ENCODE assay signal across 1 cellular context in genomic region chr22:38506118-38506962, GRCh38.
TF ChIP-seq lines count a peak whose summit lies in the region.

Gene DDX17 (minus strand): TSS chr22:38506311.

TF ChIP-seq in HepG2, 621 proteins besides CTCF, POLR2A, EP300 and RAD21 (continued from another document and continues in another):
- TF ChIP-seq BORCS8-MEF2B (CRISPR knock-in tag; IDR thresholded peaks at IDR 0.05) (0 out of 2 replicates have a peak, but pooled peaks have one; percentile 48), ZNF574 (CRISPR knock-in tag; IDR thresholded peaks at IDR 0.05) (peak; percentile 51; the same call in 1 of the 2 replicates), STAG1 (CRISPR knock-in tag; IDR thresholded peaks at IDR 0.05) (no peak), MXD3 (CRISPR knock-in tag; IDR thresholded peaks at IDR 0.05) (peak; percentile 48), ZNF564 (CRISPR knock-in tag; IDR thresholded peaks at IDR 0.05) (no peak; the same call in 1 of the 2 replicates), ATF7 (IDR thresholded peaks at IDR 0.05) (no peak), ATF7 (CRISPR knock-in tag; IDR thresholded peaks at IDR 0.05) (no peak), SNAI1 (CRISPR knock-in tag; IDR thresholded peaks at IDR 0.05; ENCODE audit: borderline replicate concordance) (peak; percentile 81), ZFX (CRISPR knock-in tag; IDR thresholded peaks at IDR 0.05; ENCODE audit: low read depth) (peak; percentile 77), REPIN1 (CRISPR knock-in tag; IDR thresholded peaks at IDR 0.05; ENCODE audit: borderline replicate concordance, low read depth) (0 out of 2 replicates have a peak, but pooled peaks have one; percentile 16), ZNF138 (CRISPR knock-in tag; IDR thresholded peaks at IDR 0.05; ENCODE audit: low read depth) (no peak), HNF4G (IDR thresholded peaks at IDR 0.05; ENCODE audit: borderline replicate concordance, low read depth, low read length) (no peak), HNF4G (CRISPR knock-in tag; IDR thresholded peaks at IDR 0.05; ENCODE audit: borderline replicate concordance, low read depth) (no peak), ZNF432 (CRISPR knock-in tag; IDR thresholded peaks at IDR 0.05; ENCODE audit: borderline replicate concordance) (no peak), SNAPC4 (CRISPR knock-in tag; IDR thresholded peaks at IDR 0.05) (peak; percentile 57; the same call in 1 of the 2 replicates), MYNN (CRISPR knock-in tag; IDR thresholded peaks at IDR 0.05; ENCODE audit: low read depth) (no peak), AHDC1 (CRISPR knock-in tag; IDR thresholded peaks at IDR 0.05; ENCODE audit: borderline replicate concordance) (no peak), E2F1 (CRISPR knock-in tag; IDR thresholded peaks at IDR 0.05) (0 out of 2 replicates have a peak, but pooled peaks have one; percentile 59), SNAPC5 (CRISPR knock-in tag; IDR thresholded peaks at IDR 0.05; ENCODE audit: borderline replicate concordance) (no peak), PHF21A (CRISPR knock-in tag; IDR thresholded peaks at IDR 0.05) (no peak; the same call in 1 of the 2 replicates), WIZ (CRISPR knock-in tag; IDR thresholded peaks at IDR 0.05) (peak; percentile 66), ZFP41 (CRISPR knock-in tag; IDR thresholded peaks at IDR 0.05; ENCODE audit: borderline replicate concordance) (no peak), ZNF883 (CRISPR knock-in tag; IDR thresholded peaks at IDR 0.05; ENCODE audit: not compliant biosample characterization) (no peak), ZBTB4 (CRISPR knock-in tag; IDR thresholded peaks at IDR 0.05; ENCODE audit: borderline replicate concordance) (peak; percentile 73; the same call in 1 of the 2 replicates), NRL (CRISPR knock-in tag; IDR thresholded peaks at IDR 0.05; ENCODE audit: borderline replicate concordance) (peak; percentile 35; the same call in 1 of the 2 replicates), ZNF800 (CRISPR knock-in tag; IDR thresholded peaks at IDR 0.05) (peak; percentile 51; the same call in 1 of the 2 replicates), MXD4 (CRISPR knock-in tag; IDR thresholded peaks at IDR 0.05) (peak; percentile 40; the same call in 1 of the 2 replicates), RFX5 (IDR thresholded peaks at IDR 0.05; ENCODE audit: low read depth, low read length) (no peak), FOXO1 (CRISPR knock-in tag; IDR thresholded peaks at IDR 0.05) (0 out of 2 replicates have a peak, but pooled peaks have one; percentile 19), HMGA1 (CRISPR knock-in tag; conservative IDR thresholded peaks at IDR 0.05) (no peak), ARID2 (CRISPR knock-in tag; IDR thresholded peaks at IDR 0.05; ENCODE audit: borderline replicate concordance) (no peak), ZNF24 (IDR thresholded peaks at IDR 0.05) (no peak), MATR3 (CRISPR knock-in tag; IDR thresholded peaks at IDR 0.05) (no peak), NFE2L1 (CRISPR knock-in tag; IDR thresholded peaks at IDR 0.05; ENCODE audit: borderline replicate concordance) (no peak), EZH2 (conservative IDR thresholded peaks at IDR 0.05; ENCODE audit: low read depth, low read length) (no peak)
